ENCODE assay signal across 29 cellular contexts in the genomic region with DNA sequence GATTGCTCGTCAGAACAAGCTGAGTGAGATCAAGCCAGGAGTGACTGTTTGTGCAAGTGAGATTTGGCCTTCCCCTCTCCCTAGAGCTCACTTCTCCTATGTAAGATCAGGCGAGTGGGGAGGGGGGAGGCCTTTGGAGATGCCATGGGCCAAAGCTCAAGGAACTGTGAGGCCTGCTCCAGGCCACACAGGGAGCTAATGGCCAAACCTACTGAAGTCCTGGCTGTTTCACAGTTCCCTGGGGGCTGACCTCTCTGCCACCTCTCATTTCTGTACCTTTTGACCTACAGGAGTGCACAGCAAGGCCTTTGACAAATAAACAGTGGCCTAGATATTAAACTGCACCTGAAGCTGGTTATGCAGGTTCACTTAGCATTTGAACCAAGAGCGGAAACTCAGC.
DNase-seq lines count a peak whose midpoint lies in the region; ATAC-seq, FAIRE-seq and TF ChIP-seq lines count a peak whose summit lies in the region.
"Had no signal": no experiment of that assay in that cellular context is flagged by ENCODE, and none has a peak within 500 bp of the region (broad histone marks: within the 10 kb centered on the region; RNA-seq: fewer than 3 reads in every experiment).

No MANE protein-coding gene starts in this region.

- H4K8ac ChIP-seq in H1 (ENCODE audit: extremely low read depth, insufficient read depth, low read length), result no peak overlapping the region

- H4K91ac ChIP-seq in H1 (replicated peaks; ENCODE audit: insufficient read length, low read length), result no peak overlapping the region

- H3K79me1 ChIP-seq in H1 (ENCODE audit: low read depth, low read length), result no peaks in the 10 kb centered on the region

- no peak overlapping the region for H3K9ac ChIP-seq in H1 (replicated peaks in 1 of 4; ENCODE audit: extremely low read depth in 1 of 4, low read depth in 3 of 4, low read length in 3 of 4)
- H3K9ac ChIP-seq in GM23248, result no peak overlapping the region

- H3K27me3 ChIP-seq in H1 (replicated peaks in 1 of 4; ENCODE audit: control insufficient read depth in 3 of 4, extremely low read depth in 1 of 4, insufficient read depth in 3 of 4, low read length in 3 of 4) (no peaks in the 10 kb centered on the region), lower lobe of right lung (ENCODE audit: low read depth) (no peaks in the 10 kb centered on the region), GM23248 (replicated peaks; ENCODE audit: insufficient read depth) (no peaks in the 10 kb centered on the region)
- H3K27me3 ChIP-seq: adrenal gland had no signal

- in situ Hi-C loops in GM23248 (cut with MboI), result no loop called here

- H3K36me3 ChIP-seq in H1 (ENCODE audit: control insufficient read depth in 2 of 4, insufficient read depth in 4 of 4, low read length in 3 of 4) (no peaks in the 10 kb centered on the region), lower lobe of right lung (no peaks in the 10 kb centered on the region), GM23248 (ENCODE audit: low read depth) (no peaks in the 10 kb centered on the region)
- H3K36me3 ChIP-seq: adrenal gland had no signal

- ATAC-seq in lower lobe of right lung (peak; percentile 35 to 45), HG03039 (IDR thresholded peaks at IDR 0.05; ENCODE audit: unreplicated experiment) (no peak)
- ATAC-seq: activated T-cell treated with anti-CD3 and anti-CD28 coated beads, Interleukin-2, amount 50 U/mL, for 72 hours; K562; mucosa of descending colon; natural killer cell treated with Interleukin-12 subunit alpha and Interleukin-12 subunit beta and Interleukin-15 and Interleukin-18, amount 100 ng/mL, for 72 hours had no signal

- no peaks in the 10 kb centered on the region for H4K20me1 ChIP-seq in H1 (replicated peaks in 1 of 2; ENCODE audit: control insufficient read depth in 1 of 2, insufficient read depth in 2 of 2, low read length in 2 of 2)
- H4K20me1 ChIP-seq in GM23248 (ENCODE audit: insufficient read depth), result no peaks in the 10 kb centered on the region

- H3K4me1 ChIP-seq in H1 (replicated peaks in 1 of 4; ENCODE audit: control insufficient read depth in 3 of 4, insufficient read depth in 4 of 4, low read length in 3 of 4) (0 out of 7 replicates have a peak, but pooled peaks cover 0 to 3% (median 0%) of the 10 kb centered on the region in 4 experiments), lower lobe of right lung (peaks cover 2% of the 10 kb centered on the region), GM23248 (ENCODE audit: insufficient read depth) (peaks cover 10% of the 10 kb centered on the region)

- no peak overlapping the region for H2BK12ac ChIP-seq in H1 (ENCODE audit: low read depth, low read length)

- no peak for TF ChIP-seq RAD21 in H1 (IDR thresholded peaks at IDR 0.05 in 1 of 2, conservative IDR thresholded peaks at IDR 0.05 in 1 of 2; ENCODE audit: low read depth in 2 of 2, low read length in 2 of 2)

- 55% methylated on average over 3 of the region's 3 CpGs; no CpG with 5 or more reads in 1 of the 2 experiments for WGBS in H1 (ENCODE audit: extremely low coverage in 1 of 2, insufficient coverage in 1 of 2, insufficient read length in 1 of 2, insufficient replicate concordance in 2 of 2, low coverage in 1 of 2, low lambda C conversion rate in 2 of 2, missing lambda C conversion rate in 1 of 2), 2 experiments
- 98% methylated on average over 3 of the region's 3 CpGs for WGBS in GM23248 (ENCODE audit: low coverage in 1 of 2, low lambda C conversion rate in 2 of 2, missing lambda C conversion rate in 2 of 2), 2 experiments

- no peak overlapping the region for H2BK20ac ChIP-seq in H1 (ENCODE audit: low read length)

- CTCF ChIA-PET in H1 (lab: Charles Lee; ENCODE audit: partially characterized antibody), result interaction anchor here (0.7 to 1.9 kb wide), 20 partner anchors 9 to 535 kb away, joined by 3 to 16 read pairs (median 4); partner anchors contain the start of gene OSR1

- no peaks in the 10 kb centered on the region for H3K23me2 ChIP-seq in H1 (ENCODE audit: low read depth, low read length)

- H2AK5ac ChIP-seq in H1 (ENCODE audit: low read depth, low read length), result no peak overlapping the region

- TF ChIP-seq CTCF in H1 (IDR thresholded peaks at IDR 0.05; ENCODE audit: control extremely low read depth in 1 of 3, insufficient read depth in 1 of 3, low read depth in 1 of 3, low read length in 3 of 3) (no peak), lower lobe of right lung (IDR thresholded peaks at IDR 0.05) (no peak)

- H3K56ac ChIP-seq in H1 (replicated peaks; ENCODE audit: insufficient read length, low read depth, low read length), result no peak overlapping the region

- DNase-seq in SIG-M5 treated with dmso at 0.1 percent for 504 hours (lab: John Stamatoyannopoulos, UW; ENCODE audit: unreplicated experiment) (peak; percentile 63), SIG-M5 (lab: John Stamatoyannopoulos, UW) (no peak), H1 (ENCODE audit: low read depth in 1 of 2, low spot score in 2 of 2) (no peak), lower lobe of right lung (no peak), ureter (ENCODE audit: low spot score) (peak; percentile 48), RPMI8226 (no peak), GM23248 (no peak)
- DNase-seq: 8988T; activated CD4-positive, alpha-beta T cell treated with anti-CD3 and anti-CD28 coated beads, Interleukin-2, amount 50 U/mL, for 4 hours; activated naive CD4-positive, alpha-beta T cell treated with Interleukin-2 at 50 U/mL for 16 hours; activated T-cell treated with anti-CD3 and anti-CD28 coated beads, Interleukin-2, amount 50 U/mL, for 72 hours; adrenal gland; DMS 273 treated with DMSO at 0.1 percent for 48 hours; glutamatergic neuron; GOT3; MM.1S; mucosa of descending colon; NCI-H1417; NCI-H2081 treated with DMSO at 0.1 percent for 48 hours; NCI-H345; NCI-H774; right cardiac atrium; stimulated activated CD4-positive, alpha-beta T cell treated with anti-CD3 and anti-CD28 coated beads, Interleukin-2, amount 100 ng/mL, for 48 hours; SW 1271; T-helper 9 cell had no signal

- no peak for TF ChIP-seq POLR2A in H1 (IDR thresholded peaks at IDR 0.05; ENCODE audit: control extremely low read depth in 1 of 2, low read depth in 2 of 2, low read length in 2 of 2)

- H2BK120ac ChIP-seq in H1 (replicated peaks; ENCODE audit: low read depth, low read length), result no peak overlapping the region

- no peaks in the 10 kb centered on the region for H3K9me2 ChIP-seq in GM23248 (ENCODE audit: insufficient read depth)

- no peak overlapping the region for H3K14ac ChIP-seq in H1 (ENCODE audit: insufficient read length)

- FAIRE-seq in H1 (lab: Jason Lieb, UNC), result no peak
- FAIRE-seq: K562, keratinocyte had no signal

- no peak overlapping the region for H4K5ac ChIP-seq in H1 (ENCODE audit: insufficient read length, low read depth, low read length)

- peaks cover 8% of the 10 kb centered on the region; the same call in 1 of the 2 replicates for H3F3A ChIP-seq in GM23248 (ENCODE audit: insufficient read depth)

- H3K4me3 ChIP-seq in H1 (ENCODE audit: extremely low read depth in 1 of 4, insufficient read depth in 2 of 4, low read depth in 3 of 4, low read length in 4 of 4) (no peak overlapping the region), lower lobe of right lung (no peak overlapping the region), GM23248 (no peak overlapping the region)
- H3K4me3 ChIP-seq: adrenal gland, K562, mucosa of descending colon had no signal

- H3K4me2 ChIP-seq in H1 (ENCODE audit: insufficient read depth in 1 of 2, low read depth in 2 of 2, low read length in 2 of 2) (no peak overlapping the region), GM23248 (ENCODE audit: unreplicated experiment) (no peak overlapping the region)

- H3K79me2 ChIP-seq in H1 (ENCODE audit: control insufficient read depth in 1 of 2, insufficient read depth in 2 of 2, low read length in 2 of 2) (no peaks in the 10 kb centered on the region), GM23248 (ENCODE audit: insufficient read depth) (no peaks in the 10 kb centered on the region)

- H3K4ac ChIP-seq in H1 (replicated peaks; ENCODE audit: insufficient read length, low read depth, low read length), result no peak overlapping the region

- POLR2A ChIA-PET in H1 (lab: Charles Lee; ENCODE audit: partially characterized antibody), result no interaction called here

- no peak overlapping the region for H2BK15ac ChIP-seq in H1 (ENCODE audit: low read length)

- H2BK5ac ChIP-seq in H1 (ENCODE audit: low read depth, low read length), result no peak overlapping the region

- no peak overlapping the region for H3K23ac ChIP-seq in H1 (ENCODE audit: insufficient read length)

- H2AFZ ChIP-seq in H1 (ENCODE audit: low read length) (peak overlapping the region; percentile 21; the same call in 1 of the 2 replicates), GM23248 (no peak overlapping the region)

- no peak for TF ChIP-seq EP300 in H1 (IDR thresholded peaks at IDR 0.05; ENCODE audit: borderline replicate concordance in 1 of 2, low read depth in 2 of 2, low read length in 2 of 2)

- H3K9me3 ChIP-seq in H1 (ENCODE audit: insufficient read depth in 2 of 2, low read depth in 1 of 2, low read length in 1 of 2), result no peaks in the 10 kb centered on the region
- no peaks in the 10 kb centered on the region for H3K9me3 ChIP-seq in lower lobe of right lung
- H3K9me3 ChIP-seq in GM23248 (ENCODE audit: low read depth), result no peaks in the 10 kb centered on the region
- H3K9me3 ChIP-seq: adrenal gland, mucosa of descending colon had no signal

- H3K27ac ChIP-seq in H1 (ENCODE audit: low read depth, low read length), result no peak overlapping the region
- no peak overlapping the region for H3K27ac ChIP-seq in lower lobe of right lung
- H3K27ac ChIP-seq in GM23248, result no peak overlapping the region
- H3K27ac ChIP-seq: adrenal gland had no signal

- intact Hi-C loops in lower lobe of right lung (cut with DNase I), result no loop called here

- H3K18ac ChIP-seq in H1 (ENCODE audit: extremely low read depth, low read length), result peak overlapping the region; percentile 21; the same call in 1 of the 2 replicates

TF ChIP-seq in H1, 55 proteins besides CTCF, POLR2A, EP300 and RAD21:
- TF ChIP-seq TCF12 (IDR thresholded peaks at IDR 0.05; ENCODE audit: low read depth, low read length) (no peak), YY1 (IDR thresholded peaks at IDR 0.05; ENCODE audit: low read depth, low read length) (no peak), HDAC2 (IDR thresholded peaks at IDR 0.05; ENCODE audit: borderline replicate concordance in 1 of 2, low read depth in 2 of 2, low read length in 2 of 2) (no peak), KDM1A (IDR thresholded peaks at IDR 0.05; ENCODE audit: borderline replicate concordance, low read length) (no peak), CBX5 (IDR thresholded peaks at IDR 0.05; ENCODE audit: low read depth, low read length) (no peak)
TF ChIP-seq in H1: peak in this region for 0.

Comparison
In these comparisons a context has a peak if more than half of its experiments do, and no peak if none do; other contexts are left out.
1. DNase-seq: peak in SIG-M5 treated with dmso at 0.1 percent for 504 hours (single experiment) and ureter (single experiment); none in SIG-M5 (single experiment), H1 (0 of 2), lower lobe of right lung (single experiment), RPMI8226 (single experiment) and GM23248 (single experiment).